ENCODE assay signal across 10 cellular contexts in the genomic region with DNA sequence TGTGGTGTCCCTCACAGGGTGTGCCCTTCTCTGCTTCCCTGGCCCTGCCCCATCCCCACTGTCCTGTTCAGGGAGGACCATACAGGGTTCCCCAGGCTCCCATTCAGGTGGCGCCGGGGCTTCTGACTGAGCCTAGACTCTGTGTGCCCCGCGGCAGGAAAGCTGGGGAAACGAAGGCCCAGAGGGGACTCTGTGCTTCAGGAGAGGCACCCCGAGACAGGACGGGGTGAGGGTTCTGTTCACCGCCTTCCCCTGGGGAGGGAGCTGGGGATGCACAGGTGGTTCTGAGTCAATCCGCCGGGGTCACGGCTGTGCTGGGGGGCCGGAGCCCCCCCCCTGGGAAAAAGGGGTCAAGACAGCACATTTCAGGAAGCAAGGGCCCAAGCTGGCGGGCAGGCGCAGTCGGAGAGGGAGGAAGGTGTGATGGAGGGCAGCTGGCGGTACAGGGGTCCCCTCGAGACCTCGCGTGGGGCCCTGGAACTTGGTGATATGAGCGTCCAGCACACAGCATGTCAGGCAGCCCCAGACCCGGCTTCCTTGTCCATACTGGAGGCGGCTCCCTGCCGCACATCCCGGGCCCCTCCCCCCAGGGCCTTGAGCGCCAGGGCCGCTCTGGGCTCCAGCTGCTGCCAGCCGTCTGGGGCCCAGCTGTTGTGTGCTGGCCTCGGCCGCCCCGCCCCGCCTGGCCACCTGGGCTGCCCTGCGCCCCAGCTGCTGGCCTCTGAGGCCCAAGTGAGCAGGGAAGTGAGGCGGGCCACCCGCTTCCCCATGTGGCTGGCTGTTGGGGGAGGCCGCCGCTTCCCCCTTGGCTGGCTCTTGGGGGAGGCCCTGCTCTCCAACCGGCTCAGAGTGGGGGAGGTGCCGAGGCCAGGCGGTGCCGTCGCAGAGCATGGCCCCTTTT. TPM values are rescaled to one million over a fixed set of nuclear protein-coding genes. Genes with fewer than 3 reads are reported as not detected.
DNase-seq lines count a peak whose midpoint lies in the region; ATAC-seq and TF ChIP-seq lines count a peak whose summit lies in the region.
"Had no signal": no experiment of that assay in that cellular context is flagged by ENCODE, and none has a peak within 500 bp of the region (broad histone marks: within the 10 kb centered on the region; RNA-seq: fewer than 3 reads in every experiment).

No MANE protein-coding gene starts in this region.

- no CpG with 5 or more reads among the region's 41 CpGs for WGBS in H9 (ENCODE audit: extremely low coverage, insufficient read length, low lambda C conversion rate)

- no peaks in the 10 kb centered on the region for H3K23me2 ChIP-seq in H9 (ENCODE audit: insufficient read length, low read depth, low read length, poor library complexity, severe bottlenecking)

- no peak overlapping the region for H3T11ph ChIP-seq in H9 (ENCODE audit: low read length)

- no peak overlapping the region for H4K8ac ChIP-seq in H9 (replicated peaks; ENCODE audit: insufficient read length, low read depth, low read length)

- no peak for TF ChIP-seq CTCF in H9 (conservative IDR thresholded peaks at IDR 0.05)

- no peak overlapping the region for H3K27ac Mint-ChIP-seq in H9

- peaks cover 84% of the 10 kb centered on the region for H3K27me3 Mint-ChIP-seq in H9 (ENCODE audit: low read depth)

- H3K36me3 ChIP-seq in NT2/D1 (ENCODE audit: insufficient read depth, insufficient read length, low read length), result no peaks in the 10 kb centered on the region
- H3K36me3 ChIP-seq: neutrophil, thoracic aorta had no signal

- H2BK120ac ChIP-seq in H9 (ENCODE audit: low read depth, low read length, poor library complexity, severe bottlenecking), result no peak overlapping the region

- no peaks in the 10 kb centered on the region for H3K36me3 Mint-ChIP-seq in H9 (ENCODE audit: insufficient read depth in 1 of 3, low read depth in 3 of 3)

- H2BK5ac ChIP-seq in H9 (ENCODE audit: insufficient read length, low read length), result no peak overlapping the region

- no peak overlapping the region for H2AFZ ChIP-seq in H9 (ENCODE audit: low read length)

- H2BK20ac ChIP-seq in H9 (ENCODE audit: low read depth, low read length, poor library complexity, severe bottlenecking), result no peak overlapping the region

- no peaks in the 10 kb centered on the region for H3K79me2 ChIP-seq in H9 (ENCODE audit: insufficient read depth, low read length)

- H3K79me1 ChIP-seq in H9 (ENCODE audit: insufficient read depth, low read depth, low read length, poor library complexity, severe bottlenecking), result no peaks in the 10 kb centered on the region

- no peak overlapping the region for H3K18ac ChIP-seq in H9 (ENCODE audit: insufficient read length, low read depth, low read length)

- H3K56ac ChIP-seq in H9 (ENCODE audit: insufficient read length, low read depth, low read length), result no peak overlapping the region

- no peak overlapping the region for H3K4ac ChIP-seq in H9 (ENCODE audit: low read depth, low read length)

- intact Hi-C loops in sciatic nerve (cut with DNase I), result no loop called here

- no peak overlapping the region for H3K4me3 Mint-ChIP-seq in H9

- no peak overlapping the region for H2AK5ac ChIP-seq in H9 (ENCODE audit: insufficient read length, low read length)

- no peak overlapping the region for H4K91ac ChIP-seq in H9 (ENCODE audit: insufficient read length, low read depth, low read length)

- H4K20me1 ChIP-seq in H9 (ENCODE audit: control insufficient read depth, insufficient read depth, insufficient read length), result no peaks in the 10 kb centered on the region

- peaks cover 19% of the 10 kb centered on the region; the same call in 1 of the 2 replicates for H3K27me3 ChIP-seq in H9 (ENCODE audit: insufficient read depth, low read length)
- peaks cover 36% of the 10 kb centered on the region for H3K27me3 ChIP-seq in NT2/D1 (ENCODE audit: insufficient read depth, insufficient read length)

- H3K9me3 Mint-ChIP-seq in H9, result no peaks in the 10 kb centered on the region

- H3K23ac ChIP-seq in H9 (ENCODE audit: insufficient read length, low read depth, low read length), result no peak overlapping the region

- ATAC-seq in sciatic nerve (peak; percentile 37), GM19395 (IDR thresholded peaks at IDR 0.05; ENCODE audit: unreplicated experiment) (no peak)

- H3K4me1 Mint-ChIP-seq in H9, result peaks cover 13 to 25% of the 10 kb centered on the region in 2 experiments

- DNase-seq in H9 (peak; percentile 85), NT2/D1 (ENCODE audit: low read depth, low spot score) (no peak), globus pallidus (ENCODE audit: low spot score) (peak; percentile 48), sciatic nerve (ENCODE audit: low spot score) (no peak), T-helper 9 cell (no peak), COR-L47 (lab: John Stamatoyannopoulos, UW) (no peak)
- no peak for DNase-seq in activated CD4-positive, alpha-beta T cell treated with anti-CD3 and anti-CD28 coated beads for 48 hours

- H2BK12ac ChIP-seq in H9 (ENCODE audit: insufficient read length, low read depth, low read length), result no peak overlapping the region

- no peak overlapping the region; the same call in 1 of the 2 replicates for H3K14ac ChIP-seq in H9 (ENCODE audit: insufficient read depth, low read length)

- no peak overlapping the region for H3K9ac ChIP-seq in H9 (ENCODE audit: extremely low read depth, insufficient read length, low read length)
- peak overlapping the region; percentile 64 for H3K9ac ChIP-seq in NT2/D1 (ENCODE audit: insufficient read length, low read depth)

- H2BK15ac ChIP-seq in H9 (ENCODE audit: low read depth, low read length), result no peak overlapping the region

- no peak overlapping the region for H3K4me2 ChIP-seq in H9 (ENCODE audit: insufficient read depth, insufficient read length, low read length)

- H3K27ac ChIP-seq in H9 (ENCODE audit: insufficient read length, low read depth, low read length), result no peak overlapping the region
- H3K27ac ChIP-seq: neutrophil, thoracic aorta had no signal

- H3K4me1 ChIP-seq in H9 (ENCODE audit: insufficient read depth, low read length), result peaks cover 2% of the 10 kb centered on the region; the same call in 1 of the 2 replicates
- peaks cover 21% of the 10 kb centered on the region for H3K4me1 ChIP-seq in NT2/D1 (ENCODE audit: insufficient read depth, insufficient read length)

- no peak overlapping the region for H4K5ac ChIP-seq in H9 (ENCODE audit: insufficient read length, low read depth, low read length)

- no peak overlapping the region for H3K4me3 ChIP-seq in NT2/D1 (ENCODE audit: insufficient read length, low read depth)
- H3K4me3 ChIP-seq: thoracic aorta had no signal

- no peaks in the 10 kb centered on the region for H3K9me3 ChIP-seq in H9 (ENCODE audit: control insufficient read depth, low read depth, low read length)
- H3K9me3 ChIP-seq in NT2/D1 (ENCODE audit: insufficient read depth, low read length), result no peaks in the 10 kb centered on the region
- H3K9me3 ChIP-seq: neutrophil, thoracic aorta had no signal

RNA-seq across cellular contexts. Expression of a gene that starts 5.6 kb away (rescaled TPM):
- total RNA-seq in H9 (2021) (2.0 and 2.1 TPM in 2 replicates), sciatic nerve (not detected)
- total RNA-seq: thoracic aorta had no signal

RNA-seq across cellular contexts. Expression of a gene that starts 10.8 kb away (rescaled TPM):
- total RNA-seq in H9 (2021), result 50.9 and 53.1 TPM in 2 replicates
- 32.5 TPM for total RNA-seq in sciatic nerve

RNA-seq across cellular contexts. Expression of a gene that starts 19.6 kb away (rescaled TPM):
- total RNA-seq in H9 (2021) (0.13 and 0.22 TPM in 2 replicates), sciatic nerve (not detected)
- total RNA-seq: thoracic aorta had no signal

RNA-seq across cellular contexts. Expression of a gene that starts 29.5 kb away (rescaled TPM):
- total RNA-seq in H9 (2021) (111 and 116 TPM in 2 replicates), sciatic nerve (8.0 TPM)

RNA-seq across cellular contexts. Expression of a gene that starts 39.1 kb away (rescaled TPM):
- total RNA-seq in H9 (2021) (31.4 and 33.7 TPM in 2 replicates), sciatic nerve (27.8 TPM)

Comparison
In these comparisons a context has a peak if more than half of its experiments do, and no peak if none do; other contexts are left out.
1. DNase-seq: peak in H9 (single experiment) and globus pallidus (single experiment); none in NT2/D1 (single experiment), sciatic nerve (single experiment), T-helper 9 cell (single experiment), COR-L47 (single experiment) and activated CD4-positive, alpha-beta T cell treated with anti-CD3 and anti-CD28 coated beads for 48 hours (single experiment).